ENCODE assay signal across 24 cellular contexts in genomic region chr12:87778065-87778464, GRCh38.
"Had no signal": no experiment of that assay in that cellular context is flagged by ENCODE, and none has a peak within 500 bp of the region (broad histone marks: within the 10 kb centered on the region; RNA-seq: fewer than 3 reads in every experiment).

No MANE protein-coding gene starts in this region.

- H3K9me3 ChIP-seq: colonic mucosa, esophagus squamous epithelium, gastrocnemius medialis, heart right ventricle, left lung, lower lobe of right lung had no signal

- DNase-seq: colonic mucosa; cortex of kidney; effector CD8-positive, alpha-beta T cell; effector memory CD8-positive, alpha-beta T cell; endodermal cell; erythroblast; esophagus squamous epithelium; foreskin fibroblast; foreskin melanocyte; gastrocnemius medialis; glutamatergic neuron; head of caudate nucleus; heart right ventricle; hippocampal formation; kidney; left cardiac atrium; left lung; left ventricle myocardium superior; lower lobe of right lung; mesendoderm; midbrain; naive thymus-derived CD4-positive, alpha-beta T cell had no signal

- ATAC-seq: effector memory CD8-positive, alpha-beta T cell; esophagus mucosa; gastrocnemius medialis; heart right ventricle; left cardiac atrium; left lung; left ventricle myocardium superior; lower lobe of right lung; naive thymus-derived CD4-positive, alpha-beta T cell had no signal

- H3K4me3 ChIP-seq: colonic mucosa, esophagus squamous epithelium, gastrocnemius medialis, heart right ventricle, left lung, lower lobe of right lung had no signal

- H3K27ac ChIP-seq: colonic mucosa, epithelial cell of prostate, esophagus squamous epithelium, gastrocnemius medialis, heart right ventricle, left lung, lower lobe of right lung had no signal

- H3K36me3 ChIP-seq: colonic mucosa, esophagus squamous epithelium, gastrocnemius medialis, heart right ventricle, left lung, lower lobe of right lung had no signal

- H3K27me3 ChIP-seq: colonic mucosa, esophagus squamous epithelium, gastrocnemius medialis, heart right ventricle, left lung had no signal

- H3K4me1 ChIP-seq: colonic mucosa, esophagus squamous epithelium, gastrocnemius medialis, heart right ventricle, left lung, lower lobe of right lung had no signal
